ENCODE assay signal across 11 cellular contexts in genomic region chr2:242020196-242021004, GRCh38.
DNase-seq lines count a peak whose midpoint lies in the region; ATAC-seq and TF ChIP-seq lines count a peak whose summit lies in the region.
"Had no signal": no experiment of that assay in that cellular context is flagged by ENCODE, and none has a peak within 500 bp of the region (broad histone marks: within the 10 kb centered on the region; RNA-seq: fewer than 3 reads in every experiment).

No MANE protein-coding gene starts in this region.

- H3K4me1 ChIP-seq in BLaER1 treated with 17β-estradiol and CSF1 and Interleukin-3, amounts not matched to agents 10 nM and 100 nM: peaks cover 0 to 77% (median 42%) of the 10 kb centered on the region in 10 experiments; a peak in 15 of 20 replicates
- H3K4me1 ChIP-seq in Karpas-422 (ENCODE audit: low read length) (peaks cover 11% of the 10 kb centered on the region), lower lobe of right lung (no peaks in the 10 kb centered on the region)

- H3K9me3 Mint-ChIP-seq in HFFc6: no peaks in the 10 kb centered on the region

- no peaks in the 10 kb centered on the region for H3K9me2 ChIP-seq in Karpas-422 (replicated peaks; ENCODE audit: insufficient read depth, low read length)

- DNase-seq in Karpas-422: peak; percentile 60
- DNase-seq in astrocyte of the spinal cord (ENCODE audit: low read depth, low spot score): peak; percentile 37
- peak; percentile 45 for DNase-seq in lower lobe of right lung
- no peak for DNase-seq in HFFc6
- DNase-seq in kidney tubule cell (ENCODE audit: low spot score): no peak
- DNase-seq in cerebellar cortex (ENCODE audit: low spot score): no peak
- DNase-seq: activated naive CD8-positive, alpha-beta T cell treated with anti-CD3 and anti-CD28 coated beads for 36 hours had no signal

- peaks cover 0 to 53% (median 0%) of the 10 kb centered on the region in 11 experiments; a peak in 9 of 22 replicates for H3K27me3 ChIP-seq in BLaER1 treated with 17β-estradiol and CSF1 and Interleukin-3, amounts not matched to agents 10 nM and 100 nM
- no peaks in the 10 kb centered on the region for H3K27me3 ChIP-seq in Karpas-422 (ENCODE audit: low read length)
- peaks cover 7% of the 10 kb centered on the region for H3K27me3 ChIP-seq in lower lobe of right lung (ENCODE audit: low read depth)

- no peaks in the 10 kb centered on the region; a peak in 1 of 22 replicates for H4K20me1 ChIP-seq in BLaER1 treated with 17β-estradiol and CSF1 and Interleukin-3, amounts not matched to agents 10 nM and 100 nM
- no peaks in the 10 kb centered on the region for H4K20me1 ChIP-seq in Karpas-422 (ENCODE audit: insufficient read depth, low read depth, low read length)

- intact Hi-C loops in lower lobe of right lung (cut with DNase I): no loop called here

- no peak overlapping the region for H3K4me3 ChIP-seq in BLaER1 treated with 17β-estradiol and CSF1 and Interleukin-3, amounts not matched to agents 10 nM and 100 nM
- no peak overlapping the region for H3K4me3 ChIP-seq in Karpas-422 (ENCODE audit: low read length)
- H3K4me3 ChIP-seq in astrocyte of the spinal cord (ENCODE audit: low read depth, low read length): no peak overlapping the region
- H3K4me3 ChIP-seq in lower lobe of right lung: no peak overlapping the region
- H3K4me3 ChIP-seq: lung, thoracic aorta had no signal

- in situ Hi-C loops in astrocyte of the spinal cord (cut with HindIII; ENCODE audit: low sequenced_read_pairs): no loop called here

- no peaks in the 10 kb centered on the region for H3K79me2 ChIP-seq in Karpas-422 (ENCODE audit: low read length)

- H2AFZ ChIP-seq in Karpas-422 (ENCODE audit: low read length): no peak overlapping the region

- no peaks in the 10 kb centered on the region for H3K36me3 Mint-ChIP-seq in HFFc6 (ENCODE audit: low read depth)

- peaks cover 9% of the 10 kb centered on the region for H3K4me1 Mint-ChIP-seq in HFFc6 (ENCODE audit: low read depth)
- H3K4me1 Mint-ChIP-seq: activated naive CD8-positive, alpha-beta T cell treated with anti-CD3 and anti-CD28 coated beads for 36 hours had no signal

- peak overlapping the region in 2 of 11 experiments; percentile 2 to 18; a peak in 3 of 22 replicates for H3K27ac ChIP-seq in BLaER1 treated with 17β-estradiol and CSF1 and Interleukin-3, amounts not matched to agents 10 nM and 100 nM
- H3K27ac ChIP-seq in Karpas-422 (ENCODE audit: low read length): no peak overlapping the region
- no peak overlapping the region for H3K27ac ChIP-seq in lower lobe of right lung
- H3K27ac ChIP-seq: thoracic aorta had no signal

- H3K36me3 ChIP-seq in BLaER1 treated with 17β-estradiol and CSF1 and Interleukin-3, amounts not matched to agents 10 nM and 100 nM: no peaks in the 10 kb centered on the region
- H3K36me3 ChIP-seq in Karpas-422 (ENCODE audit: insufficient read depth, low read length): no peaks in the 10 kb centered on the region
- H3K36me3 ChIP-seq in lower lobe of right lung: no peaks in the 10 kb centered on the region
- H3K36me3 ChIP-seq: thoracic aorta had no signal

- ATAC-seq in lower lobe of right lung: no peak
- no peak for ATAC-seq in HG02571 (IDR thresholded peaks at IDR 0.05; ENCODE audit: unreplicated experiment)

- H3K27me3 Mint-ChIP-seq in HFFc6 (ENCODE audit: insufficient read depth): peaks cover 54% of the 10 kb centered on the region
- H3K27me3 Mint-ChIP-seq: activated naive CD8-positive, alpha-beta T cell treated with anti-CD3 and anti-CD28 coated beads for 36 hours had no signal

- no peak overlapping the region for H3K9ac ChIP-seq in BLaER1 treated with 17β-estradiol and CSF1 and Interleukin-3, amounts not matched to agents 10 nM and 100 nM
- H3K9ac ChIP-seq in Karpas-422 (ENCODE audit: low read length): no peak overlapping the region

- TF ChIP-seq CTCF in astrocyte of the spinal cord (IDR thresholded peaks at IDR 0.05; ENCODE audit: low read depth, low read length) (peak; percentile 7), lower lobe of right lung (IDR thresholded peaks at IDR 0.05) (no peak), HFFc6 (IDR thresholded peaks at IDR 0.05) (no peak)

- no peak overlapping the region for H3K4me3 Mint-ChIP-seq in HFFc6
- H3K4me3 Mint-ChIP-seq: activated naive CD8-positive, alpha-beta T cell treated with anti-CD3 and anti-CD28 coated beads for 36 hours had no signal

- no peak overlapping the region for H3K27ac Mint-ChIP-seq in HFFc6
- H3K27ac Mint-ChIP-seq: activated naive CD8-positive, alpha-beta T cell treated with anti-CD3 and anti-CD28 coated beads for 36 hours had no signal

- peak overlapping the region in 8 of 11 experiments; percentile 1 to 49 (median 25); a peak in 13 of 22 replicates for H3K4me2 ChIP-seq in BLaER1 treated with 17β-estradiol and CSF1 and Interleukin-3, amounts not matched to agents 10 nM and 100 nM
- peak overlapping the region; percentile 19 for H3K4me2 ChIP-seq in Karpas-422 (ENCODE audit: low read depth, low read length, poor library complexity, severe bottlenecking)

- peaks cover 11 to 90% (median 51%) of the 10 kb centered on the region in 11 experiments; a peak in 20 of 22 replicates for H3K9me3 ChIP-seq in BLaER1 treated with 17β-estradiol and CSF1 and Interleukin-3, amounts not matched to agents 10 nM and 100 nM (replicated peaks in 1 of 11)
- H3K9me3 ChIP-seq in Karpas-422 (ENCODE audit: low read length) (no peaks in the 10 kb centered on the region), lower lobe of right lung (no peaks in the 10 kb centered on the region)
- H3K9me3 ChIP-seq: thoracic aorta had no signal

Comparison
In these comparisons a context has a peak if more than half of its experiments do, and no peak if none do; other contexts are left out.
1. DNase-seq: peak in Karpas-422 (single experiment), astrocyte of the spinal cord (single experiment) and lower lobe of right lung (single experiment); none in HFFc6 (single experiment), kidney tubule cell (single experiment) and cerebellar cortex (single experiment).